35 cellular contexts compared by ENCODE assay signal in the genomic region with DNA sequence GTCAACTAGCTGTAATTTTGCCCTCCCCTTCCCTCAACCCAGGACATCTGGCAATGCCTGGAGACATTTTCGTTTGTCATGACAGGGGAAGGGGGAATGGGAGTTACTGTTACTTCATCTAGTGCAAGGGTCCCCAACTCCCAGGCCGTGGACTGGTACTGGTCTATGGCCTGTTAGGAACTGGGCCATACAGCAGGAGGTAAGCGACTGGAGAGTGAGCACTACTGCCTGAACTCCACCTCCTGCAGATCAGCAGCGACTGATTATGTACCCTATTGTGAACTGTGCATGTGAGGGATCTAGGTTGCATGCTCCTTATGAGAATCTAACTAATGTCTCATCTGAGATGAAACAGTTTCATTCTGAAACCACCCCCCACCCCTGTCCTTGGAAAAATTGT. TPM values are rescaled to one million over a fixed set of nuclear protein-coding genes. Genes with fewer than 3 reads are reported as not detected.
"Had no signal": no experiment of that assay in that cellular context is flagged by ENCODE, and none has a peak within 500 bp of the region (broad histone marks: within the 10 kb centered on the region; RNA-seq: fewer than 3 reads in every experiment).

No MANE protein-coding gene starts in this region.

- H3K36me3 ChIP-seq: ascending aorta, gastroesophageal sphincter, heart right ventricle, WERI-Rb-1 had no signal

- H3K9me3 ChIP-seq: ascending aorta, gastroesophageal sphincter, heart right ventricle had no signal

- H3K4me1 ChIP-seq: ascending aorta, foreskin keratinocyte, gastroesophageal sphincter, heart right ventricle had no signal

- H3K27me3 Mint-ChIP-seq: activated B cell treated with CpG ODN at 0.5 μM for 24 hours; dendritic cell treated with granulocyte-macrophage colony-stimulating factor and Interleukin-4, amounts not matched to agents 40 ng/mL and 50 ng/mL, for 4 days had no signal

- H3K4me3 Mint-ChIP-seq: activated B cell treated with CpG ODN at 0.5 μM for 24 hours; activated CD4-positive, alpha-beta memory T cell treated with anti-CD3 and anti-CD28 coated beads for 36 hours; activated CD8-positive, alpha-beta memory T cell treated with anti-CD3 and anti-CD28 coated beads, Interleukin-2, amount 10 ng/mL, durations not matched to agents 7 days and 5 days; activated CD8-positive, alpha-beta T cell treated with anti-CD3 and anti-CD28 coated beads, Interleukin-2, amount 10 ng/mL, durations not matched to agents 7 days and 5 days; activated naive CD4-positive, alpha-beta T cell treated with anti-CD3 and anti-CD28 coated beads for 36 hours; activated naive CD4-positive, alpha-beta T cell treated with anti-CD3 and anti-CD28 coated beads, Interleukin-2, amount 50 U/mL, for 24 hours; activated naive CD8-positive, alpha-beta T cell treated with anti-CD3 and anti-CD28 coated beads, Interleukin-2, amount 10 ng/mL, durations not matched to agents 7 days and 5 days; activated T-helper 1 cell treated with anti-CD3 and anti-CD28 coated beads, Interleukin-12 subunit alpha, Interleukin-12 subunit beta, Interleukin-2, Interleukin-4 antibody, amounts not matched to agents 30 ng/mL and 10 ng/mL and 1 ng/mL, durations not matched to agents 14 hours and 24 hours and 36 hours; brain; central memory CD8-positive, alpha-beta T cell; dendritic cell treated with granulocyte-macrophage colony-stimulating factor and Interleukin-4, amounts not matched to agents 40 ng/mL and 50 ng/mL, for 4 days; endodermal cell; T-helper 17 cell; T-helper 2 cell treated with Interferon-gamma antibody and Interleukin-4, amounts not matched to agents 5 μg/mL and 100 μg/mL, for 36 hours had no signal

- H3K27ac Mint-ChIP-seq: activated B cell treated with CpG ODN at 0.5 μM for 24 hours; activated CD4-positive, alpha-beta memory T cell treated with anti-CD3 and anti-CD28 coated beads for 36 hours; activated CD8-positive, alpha-beta memory T cell treated with anti-CD3 and anti-CD28 coated beads, Interleukin-2, amount 10 ng/mL, durations not matched to agents 7 days and 5 days; activated CD8-positive, alpha-beta T cell treated with anti-CD3 and anti-CD28 coated beads, Interleukin-2, amount 10 ng/mL, durations not matched to agents 7 days and 5 days; activated naive CD4-positive, alpha-beta T cell treated with anti-CD3 and anti-CD28 coated beads for 36 hours; activated naive CD4-positive, alpha-beta T cell treated with anti-CD3 and anti-CD28 coated beads, Interleukin-2, amount 50 U/mL, for 24 hours; activated naive CD8-positive, alpha-beta T cell treated with anti-CD3 and anti-CD28 coated beads, Interleukin-2, amount 10 ng/mL, durations not matched to agents 7 days and 5 days; activated T-helper 1 cell treated with anti-CD3 and anti-CD28 coated beads, Interleukin-12 subunit alpha, Interleukin-12 subunit beta, Interleukin-2, Interleukin-4 antibody, amounts not matched to agents 30 ng/mL and 10 ng/mL and 1 ng/mL, durations not matched to agents 14 hours and 24 hours and 36 hours; activated T-helper 2 cell treated with anti-CD3 and anti-CD28 coated beads, Interferon-gamma antibody, Interleukin-2, Interleukin-4, amounts not matched to agents 10 μg/mL and 5 μg/mL and 100 μg/mL, durations not matched to agents 14 hours and 24 hours and 36 hours; dendritic cell treated with granulocyte-macrophage colony-stimulating factor and Interleukin-4, amounts not matched to agents 40 ng/mL and 50 ng/mL, for 4 days; endodermal cell; T-helper 17 cell; T-helper 2 cell treated with Interferon-gamma antibody and Interleukin-4, amounts not matched to agents 5 μg/mL and 100 μg/mL, for 36 hours had no signal

- DNase-seq: activated B cell treated with CpG ODN at 0.5 μM for 24 hours; activated CD4-positive, alpha-beta memory T cell treated with anti-CD3 and anti-CD28 coated beads for 36 hours; activated CD4-positive, alpha-beta T cell treated with anti-CD3 and anti-CD28 coated beads for 48 hours; activated CD8-positive, alpha-beta memory T cell treated with anti-CD3 and anti-CD28 coated beads, Interleukin-2, amount 10 ng/mL, durations not matched to agents 7 days and 5 days; activated CD8-positive, alpha-beta memory T cell treated with anti-CD3 and anti-CD28 coated beads, Interleukin-2, amount 50 U/mL, for 4 hours; activated CD8-positive, alpha-beta T cell treated with anti-CD3 and anti-CD28 coated beads, Interleukin-2, amount 10 ng/mL, durations not matched to agents 7 days and 5 days; activated effector memory CD4-positive, alpha-beta T cell treated with anti-CD3 and anti-CD28 coated beads, Interleukin-2, amount 50 U/mL, for 16 hours; activated naive CD4-positive, alpha-beta T cell treated with anti-CD3 and anti-CD28 coated beads for 36 hours; activated naive CD8-positive, alpha-beta T cell treated with anti-CD3 and anti-CD28 coated beads, Interleukin-2, amount 10 ng/mL, durations not matched to agents 7 days and 5 days; activated T-cell treated with anti-CD3 and anti-CD28 coated beads, Interleukin-2, amount 50 U/mL, for 1 hour; activated T-cell treated with anti-CD3 and anti-CD28 coated beads, Interleukin-2, amount 50 U/mL, for 48 hours; dorsolateral prefrontal cortex; effector memory CD4-positive, alpha-beta T cell; endodermal cell; foreskin keratinocyte; heart right ventricle; T-helper 17 cell; T1000; WERI-Rb-1 had no signal

- ATAC-seq: activated CD4-positive, CD25-positive, alpha-beta regulatory T cell treated with anti-CD3 and anti-CD28 coated beads, Interleukin-2, amount 50 U/mL, for 24 hours; activated CD8-positive, alpha-beta memory T cell treated with anti-CD3 and anti-CD28 coated beads, Interleukin-2, amount 10 ng/mL, durations not matched to agents 7 days and 5 days; activated CD8-positive, alpha-beta T cell treated with anti-CD3 and anti-CD28 coated beads, Interleukin-2, amount 10 ng/mL, durations not matched to agents 7 days and 5 days; esophagus mucosa; foreskin keratinocyte; gastroesophageal sphincter; heart right ventricle; T-helper 17 cell had no signal

- H3K79me2 ChIP-seq: hepatocyte had no signal

- FAIRE-seq: bronchial epithelial cell had no signal

- H3K9me3 Mint-ChIP-seq: activated B cell treated with CpG ODN at 0.5 μM for 24 hours; activated CD4-positive, alpha-beta memory T cell treated with anti-CD3 and anti-CD28 coated beads for 36 hours; activated naive CD4-positive, alpha-beta T cell treated with anti-CD3 and anti-CD28 coated beads for 36 hours; activated naive CD4-positive, alpha-beta T cell treated with anti-CD3 and anti-CD28 coated beads, Interleukin-2, amount 50 U/mL, for 24 hours; activated naive CD8-positive, alpha-beta T cell treated with anti-CD3 and anti-CD28 coated beads, Interleukin-2, amount 10 ng/mL, durations not matched to agents 7 days and 5 days; activated T-helper 1 cell treated with anti-CD3 and anti-CD28 coated beads, Interleukin-12 subunit alpha, Interleukin-12 subunit beta, Interleukin-2, Interleukin-4 antibody, amounts not matched to agents 30 ng/mL and 10 ng/mL and 1 ng/mL, durations not matched to agents 14 hours and 24 hours and 36 hours; activated T-helper 2 cell treated with anti-CD3 and anti-CD28 coated beads, Interferon-gamma antibody, Interleukin-2, Interleukin-4, amounts not matched to agents 10 μg/mL and 5 μg/mL and 100 μg/mL, durations not matched to agents 14 hours and 24 hours and 36 hours; brain; central memory CD8-positive, alpha-beta T cell; dendritic cell treated with granulocyte-macrophage colony-stimulating factor and Interleukin-4, amounts not matched to agents 40 ng/mL and 50 ng/mL, for 4 days; endodermal cell; T-helper 2 cell treated with Interferon-gamma antibody and Interleukin-4, amounts not matched to agents 5 μg/mL and 100 μg/mL, for 36 hours had no signal

- H3K36me3 Mint-ChIP-seq: activated CD4-positive, alpha-beta memory T cell treated with anti-CD3 and anti-CD28 coated beads for 36 hours; activated CD8-positive, alpha-beta memory T cell treated with anti-CD3 and anti-CD28 coated beads, Interleukin-2, amount 10 ng/mL, durations not matched to agents 7 days and 5 days; activated naive CD4-positive, alpha-beta T cell treated with anti-CD3 and anti-CD28 coated beads, Interleukin-2, amount 50 U/mL, for 24 hours; activated naive CD8-positive, alpha-beta T cell treated with anti-CD3 and anti-CD28 coated beads, Interleukin-2, amount 10 ng/mL, durations not matched to agents 7 days and 5 days; brain had no signal

- H2AFZ ChIP-seq: hepatocyte had no signal

- H3K4me3 ChIP-seq: ascending aorta, coronary artery, dorsolateral prefrontal cortex, gastroesophageal sphincter, heart right ventricle, hepatocyte had no signal

- H3K27ac ChIP-seq: ascending aorta, coronary artery, dorsolateral prefrontal cortex, foreskin keratinocyte, gastroesophageal sphincter, heart right ventricle, hepatocyte, WERI-Rb-1 had no signal

- H3K4me1 Mint-ChIP-seq: activated CD8-positive, alpha-beta memory T cell treated with anti-CD3 and anti-CD28 coated beads, Interleukin-2, amount 10 ng/mL, durations not matched to agents 7 days and 5 days; activated naive CD4-positive, alpha-beta T cell treated with anti-CD3 and anti-CD28 coated beads, Interleukin-2, amount 50 U/mL, for 24 hours; activated naive CD8-positive, alpha-beta T cell treated with anti-CD3 and anti-CD28 coated beads, Interleukin-2, amount 10 ng/mL, durations not matched to agents 7 days and 5 days; central memory CD8-positive, alpha-beta T cell; endodermal cell; T-helper 17 cell had no signal

- H3K27me3 ChIP-seq: ascending aorta, dorsolateral prefrontal cortex, gastroesophageal sphincter, heart right ventricle, hepatocyte had no signal

- H3K4me2 ChIP-seq: hepatocyte had no signal

RNA-seq across cellular contexts. Expression of gene GPR85, which starts 54.3 kb away (rescaled TPM):
- total RNA-seq: activated B cell treated with CpG ODN at 0.5 μM for 24 hours; activated CD4-positive, alpha-beta memory T cell treated with anti-CD3 and anti-CD28 coated beads for 36 hours; activated CD8-positive, alpha-beta memory T cell treated with anti-CD3 and anti-CD28 coated beads for 36 hours; activated CD8-positive, alpha-beta memory T cell treated with anti-CD3 and anti-CD28 coated beads, Interleukin-2, amount 10 ng/mL, durations not matched to agents 7 days and 5 days; activated CD8-positive, alpha-beta T cell treated with anti-CD3 and anti-CD28 coated beads, Interleukin-2, amount 10 ng/mL, durations not matched to agents 7 days and 5 days; activated naive CD4-positive, alpha-beta T cell treated with anti-CD3 and anti-CD28 coated beads for 36 hours; activated naive CD8-positive, alpha-beta T cell treated with anti-CD3 and anti-CD28 coated beads, Interleukin-2, amount 10 ng/mL, durations not matched to agents 7 days and 5 days; activated T-helper 1 cell treated with anti-CD3 and anti-CD28 coated beads, Interleukin-12 subunit alpha, Interleukin-12 subunit beta, Interleukin-2, Interleukin-4 antibody, amounts not matched to agents 30 ng/mL and 10 ng/mL and 1 ng/mL, durations not matched to agents 14 hours and 24 hours and 36 hours; activated T-helper 2 cell treated with anti-CD3 and anti-CD28 coated beads, Interferon-gamma antibody, Interleukin-2, Interleukin-4, amounts not matched to agents 10 μg/mL and 5 μg/mL and 100 μg/mL, durations not matched to agents 14 hours and 24 hours and 36 hours; ascending aorta; epithelial cell of proximal tubule; T-helper 17 cell had no signal
